24 cellular contexts compared by ENCODE assay signal in genomic region chr4:172983014-172983413, GRCh38.
DNase-seq lines count a peak whose midpoint lies in the region; ATAC-seq and TF ChIP-seq lines count a peak whose summit lies in the region.
"Had no signal": no experiment of that assay in that cellular context is flagged by ENCODE, and none has a peak within 500 bp of the region (broad histone marks: within the 10 kb centered on the region; RNA-seq: fewer than 3 reads in every experiment).

No MANE protein-coding gene starts in this region.

- H4K91ac ChIP-seq in mesenchymal stem cell (ENCODE audit: low read length) = no peak overlapping the region

- H2BK5ac ChIP-seq in mesenchymal stem cell (ENCODE audit: low read depth, low read length, poor library complexity, severe bottlenecking) = no peak overlapping the region

- H3K4ac ChIP-seq in mesenchymal stem cell (ENCODE audit: low read depth in 1 of 2, low read length in 2 of 2) = no peak overlapping the region

- peak overlapping the region in 1 of 2 experiments; percentile 21 for H2BK12ac ChIP-seq in mesenchymal stem cell (ENCODE audit: low read length in 2 of 2)

- intact Hi-C loops in esophagus muscularis mucosa (cut with DNase I) = no loop called here

- H3K4me1 ChIP-seq in RWPE2 (ENCODE audit: insufficient read depth, poor library complexity, severe bottlenecking) (peaks cover 21% of the 10 kb centered on the region), esophagus muscularis mucosa (peaks cover 0 to 5% (median 0%) of the 10 kb centered on the region in 4 donors), mesenchymal stem cell (ENCODE audit: control insufficient read depth, insufficient read depth, low read depth, low read length) (peaks cover 1% of the 10 kb centered on the region)
- H3K4me1 ChIP-seq: colonic mucosa, left ventricle myocardium inferior, spleen, vagina had no signal

- no peak for TF ChIP-seq EP300 in esophagus muscularis mucosa (IDR thresholded peaks at IDR 0.05)

- no peak overlapping the region for H3K18ac ChIP-seq in mesenchymal stem cell (ENCODE audit: low read depth in 1 of 2, low read length in 2 of 2)

- no peak overlapping the region for H3K4me2 ChIP-seq in mesenchymal stem cell (ENCODE audit: low read length, poor library complexity, severe bottlenecking)

- peak overlapping the region; percentile 55 for H3K27ac ChIP-seq in RWPE2 (ENCODE audit: poor library complexity, severe bottlenecking)
- H3K27ac ChIP-seq in esophagus muscularis mucosa (replicated peaks in 1 of 4) = no peak overlapping the region
- H3K27ac ChIP-seq in mesenchymal stem cell (ENCODE audit: low read length, poor library complexity, severe bottlenecking) = peak overlapping the region; percentile 62
- H3K27ac ChIP-seq: body of pancreas, colonic mucosa, left ventricle myocardium inferior, spleen, vagina had no signal

- no peak overlapping the region for H2BK15ac ChIP-seq in mesenchymal stem cell (ENCODE audit: low read depth, poor library complexity, severe bottlenecking)

- TF ChIP-seq POLR2A in esophagus muscularis mucosa (IDR thresholded peaks at IDR 0.05; ENCODE audit: low read depth) = no peak

- TF ChIP-seq CTCF in AG10803 (conservative IDR thresholded peaks at IDR 0.05; ENCODE audit: low read length) = no peak
- TF ChIP-seq CTCF in RWPE2 (IDR thresholded peaks at IDR 0.05; ENCODE audit: poor library complexity, severe bottlenecking) = no peak
- TF ChIP-seq CTCF in esophagus muscularis mucosa (IDR thresholded peaks at IDR 0.05) = no peak

- no peak overlapping the region for H2AK5ac ChIP-seq in mesenchymal stem cell (ENCODE audit: low read length, severe bottlenecking)

- 72% methylated on average over 3 of the region's 3 CpGs for WGBS in esophagus muscularis mucosa
- WGBS in mesenchymal stem cell = 92% methylated on average over 3 of the region's 3 CpGs

- no peak overlapping the region for H2BK120ac ChIP-seq in mesenchymal stem cell (ENCODE audit: low read depth, low read length)

- ATAC-seq in RWPE2 (ENCODE audit: low read depth) (no peak), GM19324 (IDR thresholded peaks at IDR 0.05; ENCODE audit: low FRiP score, unreplicated experiment) (no peak), GM18868 (IDR thresholded peaks at IDR 0.05; ENCODE audit: unreplicated experiment) (no peak)
- ATAC-seq: body of pancreas; naive thymus-derived CD4-positive, alpha-beta T cell had no signal

- H4K8ac ChIP-seq in mesenchymal stem cell (ENCODE audit: low read length) = no peak overlapping the region

- H2AFZ ChIP-seq in mesenchymal stem cell (ENCODE audit: low read depth, low read length) = no peak overlapping the region

- H3K36me3 ChIP-seq in RWPE2 (ENCODE audit: low read depth) (no peaks in the 10 kb centered on the region), esophagus muscularis mucosa (no peaks in the 10 kb centered on the region), mesenchymal stem cell (ENCODE audit: control insufficient read depth in 1 of 2, insufficient read depth in 2 of 2, low read depth in 1 of 2, low read length in 2 of 2) (no peaks in the 10 kb centered on the region)
- H3K36me3 ChIP-seq: colonic mucosa, left ventricle myocardium inferior, spleen, vagina had no signal

- no peak overlapping the region for H3K23ac ChIP-seq in mesenchymal stem cell (ENCODE audit: low read length in 2 of 2)

- no peaks in the 10 kb centered on the region for H3K79me1 ChIP-seq in mesenchymal stem cell (replicated peaks; ENCODE audit: low read length, poor library complexity, severe bottlenecking)

- no peak overlapping the region for H3K14ac ChIP-seq in mesenchymal stem cell (ENCODE audit: low read length in 2 of 2)

- no peaks in the 10 kb centered on the region for H3K9me3 ChIP-seq in RWPE2 (ENCODE audit: severe bottlenecking)
- peaks cover 0 to 7% (median 1%) of the 10 kb centered on the region in 4 donors for H3K9me3 ChIP-seq in esophagus muscularis mucosa
- H3K9me3 ChIP-seq in mesenchymal stem cell (ENCODE audit: control insufficient read depth, low read length) = peaks cover under 1% of the 10 kb centered on the region
- H3K9me3 ChIP-seq: body of pancreas, colonic mucosa, vagina had no signal

- DNase-seq in AG10803 (ENCODE audit: low read depth) (peak; percentile 37), RWPE2 (ENCODE audit: low spot score) (no peak), esophagus muscularis mucosa (ENCODE audit: extremely low spot score) (peak; percentile 55), mesenchymal stem cell (no peak), HuH-7.5 (ENCODE audit: low spot score) (no peak)
- DNase-seq in activated T-cell treated with anti-CD3 and anti-CD28 coated beads, Interleukin-2, amount 50 U/mL, for 1 hour = no peak
- DNase-seq: activated CD4-positive, alpha-beta memory T cell treated with anti-CD3 and anti-CD28 coated beads for 36 hours; activated CD8-positive, alpha-beta memory T cell treated with anti-CD3 and anti-CD28 coated beads, Interleukin-2, amount 50 U/mL, for 48 hours; body of pancreas; colonic mucosa; effector memory CD4-positive, alpha-beta T cell; HCEC 1CT; left ventricle myocardium inferior; naive thymus-derived CD4-positive, alpha-beta T cell; NCI-H446; occipital lobe; SIG-M5; spleen; stimulated activated CD4-positive, alpha-beta T cell treated with anti-CD3 and anti-CD28 coated beads, Interleukin-4, amount 100 ng/mL, for 24 hours; stimulated activated naive CD4-positive, alpha-beta T cell had no signal

- H3K27me3 ChIP-seq in RWPE2 (ENCODE audit: insufficient read depth, poor library complexity, severe bottlenecking) (no peaks in the 10 kb centered on the region), esophagus muscularis mucosa (no peaks in the 10 kb centered on the region), mesenchymal stem cell (ENCODE audit: control insufficient read depth in 1 of 2, insufficient read depth in 1 of 2, low read length in 2 of 2) (no peaks in the 10 kb centered on the region)
- H3K27me3 ChIP-seq: body of pancreas, colonic mucosa, vagina had no signal

- H3K4me3 ChIP-seq in AG10803 (ENCODE audit: low read length) (no peak overlapping the region), RWPE2 (ENCODE audit: severe bottlenecking) (no peak overlapping the region), esophagus muscularis mucosa (no peak overlapping the region), mesenchymal stem cell (ENCODE audit: insufficient read depth in 1 of 2, low read depth in 1 of 2, low read length in 2 of 2) (no peak overlapping the region)
- H3K4me3 ChIP-seq: body of pancreas, colonic mucosa, GM12878, left ventricle myocardium inferior, spleen, vagina had no signal

- H3K9ac ChIP-seq in mesenchymal stem cell (ENCODE audit: low read length) = peak overlapping the region; percentile 85

Comparison
In these comparisons a context has a peak if more than half of its experiments do, and no peak if none do; other contexts are left out.
1. DNase-seq: peak in AG10803 (single experiment) and esophagus muscularis mucosa (single experiment); none in RWPE2 (single experiment), mesenchymal stem cell (single experiment), HuH-7.5 (single experiment) and activated T-cell treated with anti-CD3 and anti-CD28 coated beads, Interleukin-2, amount 50 U/mL, for 1 hour (single experiment).
2. H3K27ac ChIP-seq: peak in RWPE2 (single experiment) and mesenchymal stem cell (single experiment); none in esophagus muscularis mucosa (0 of 4).